In genomic region chrX:11460347-11460746, GRCh38 we compare ENCODE assay signal across 1 cellular context.
TF ChIP-seq lines count a peak whose summit lies in the region.

No MANE protein-coding gene starts in this region.

TF ChIP-seq in HepG2, 621 proteins besides CTCF, POLR2A, EP300 and RAD21 (continued from another document):
- no peak for TF ChIP-seq MZF1 (CRISPR knock-in tag; IDR thresholded peaks at IDR 0.05; ENCODE audit: borderline replicate concordance)
- no peak for TF ChIP-seq ADNP (CRISPR knock-in tag; IDR thresholded peaks at IDR 0.05)
- no peak for TF ChIP-seq ZFP41 (CRISPR knock-in tag; IDR thresholded peaks at IDR 0.05; ENCODE audit: borderline replicate concordance)
- no peak for TF ChIP-seq ZNF713 (CRISPR knock-in tag; IDR thresholded peaks at IDR 0.05)
- TF ChIP-seq TCF7L2 (IDR thresholded peaks at IDR 0.05; ENCODE audit: low read depth, low read length): no peak
- TF ChIP-seq MIXL1 (CRISPR knock-in tag; IDR thresholded peaks at IDR 0.05): no peak
- no peak for TF ChIP-seq TCF12 (IDR thresholded peaks at IDR 0.05)
- no peak for TF ChIP-seq TCF12 (CRISPR knock-in tag; IDR thresholded peaks at IDR 0.05)
- TF ChIP-seq ZNF484 (CRISPR knock-in tag; IDR thresholded peaks at IDR 0.05; ENCODE audit: borderline replicate concordance, low read depth): no peak
- no peak for TF ChIP-seq ZNF34 (CRISPR knock-in tag; IDR thresholded peaks at IDR 0.05; ENCODE audit: borderline replicate concordance)
- TF ChIP-seq SRSF4 (IDR thresholded peaks at IDR 0.05; ENCODE audit: low read depth, low read length, poor library complexity, severe bottlenecking): no peak
- TF ChIP-seq XBP1 (CRISPR knock-in tag; IDR thresholded peaks at IDR 0.05): no peak
